Comparison of ENCODE assay signal across 8 cellular contexts in genomic region chr19:32318884-32319520, GRCh38. TPM values are rescaled to one million over a fixed set of nuclear protein-coding genes. Genes with fewer than 3 reads are reported as not detected.
DNase-seq lines count a peak whose midpoint lies in the region; ATAC-seq and TF ChIP-seq lines count a peak whose summit lies in the region.

No MANE protein-coding gene starts in this region.

- no peaks in the 10 kb centered on the region for H3K4me1 ChIP-seq in breast epithelium
- H3K4me1 ChIP-seq in NT2/D1 (ENCODE audit: insufficient read depth, insufficient read length): no peaks in the 10 kb centered on the region
- no peaks in the 10 kb centered on the region for H3K4me1 ChIP-seq in transverse colon

- no peak for TF ChIP-seq CTCF in MCF 10A (IDR thresholded peaks at IDR 0.05; ENCODE audit: unreplicated experiment)
- no peak for TF ChIP-seq CTCF in breast epithelium (IDR thresholded peaks at IDR 0.05)
- TF ChIP-seq CTCF in glutamatergic neuron (IDR thresholded peaks at IDR 0.05; ENCODE audit: partially characterized antibody, unreplicated experiment): peak; percentile 28
- TF ChIP-seq CTCF in transverse colon (IDR thresholded peaks at IDR 0.05): peak in 4 of 5 experiments; percentile 14 to 19 (median 18)

- peaks cover 0 to 4% of the 10 kb centered on the region in 2 donors for H3K27me3 ChIP-seq in breast epithelium
- no peaks in the 10 kb centered on the region for H3K27me3 ChIP-seq in NT2/D1 (ENCODE audit: insufficient read depth, insufficient read length)
- H3K27me3 ChIP-seq in transverse colon: no peaks in the 10 kb centered on the region

- H3K9me3 Mint-ChIP-seq in MCF 10A (ENCODE audit: unreplicated experiment) (peaks cover 15% of the 10 kb centered on the region), glutamatergic neuron (ENCODE audit: unreplicated experiment) (no peaks in the 10 kb centered on the region)

- WGBS in transverse colon (ENCODE audit: low coverage in 1 of 2), 2 donors: 30 to 35% methylated on average over 2 to 5 of the region's 5 CpGs

- in situ Hi-C loops in transverse colon (cut with MboI; ENCODE audit: low pct_ligation_motif_present in 1 of 4, low pct_unique_long_range_greater_than_20kb in 1 of 4, low sequenced_read_pairs in 3 of 4): loop anchor here in 3 of 4 donors (25.0 kb wide), 1 partner anchor 243 kb away; no protein-coding TSS in a partner anchor

- H3K4me3 Mint-ChIP-seq in MCF 10A (ENCODE audit: unreplicated experiment) (no peak overlapping the region), glutamatergic neuron (ENCODE audit: unreplicated experiment) (peak overlapping the region; percentile 6)

- H3K27ac Mint-ChIP-seq in MCF 10A (ENCODE audit: low read depth, unreplicated experiment) (no peak overlapping the region), glutamatergic neuron (ENCODE audit: unreplicated experiment) (no peak overlapping the region)

- H3K4me1 Mint-ChIP-seq in MCF 10A (ENCODE audit: insufficient read depth, unreplicated experiment) (no peaks in the 10 kb centered on the region), glutamatergic neuron (ENCODE audit: low read depth, unreplicated experiment) (no peaks in the 10 kb centered on the region)

- POLR2A ChIA-PET in MCF 10A (lab: Yijun Ruan, JAX): interaction anchor here (0.7 kb wide), 1 partner anchor 16 kb away, joined by 3 read pairs; no protein-coding TSS in a partner anchor

- H3K4me3 ChIP-seq in breast epithelium (no peak overlapping the region), NT2/D1 (ENCODE audit: insufficient read length, low read depth) (no peak overlapping the region), transverse colon (no peak overlapping the region)

- ATAC-seq in HG03175 (IDR thresholded peaks at IDR 0.05; ENCODE audit: unreplicated experiment): no peak

- H3K27ac ChIP-seq in breast epithelium (no peak overlapping the region), transverse colon (no peak overlapping the region)

- H3K36me3 ChIP-seq in breast epithelium (no peaks in the 10 kb centered on the region), NT2/D1 (ENCODE audit: insufficient read depth, insufficient read length, low read length) (no peaks in the 10 kb centered on the region), transverse colon (no peaks in the 10 kb centered on the region)

- TF ChIP-seq EP300 in transverse colon (IDR thresholded peaks at IDR 0.05; ENCODE audit: low read depth): no peak

- TF ChIP-seq POLR2A in breast epithelium (IDR thresholded peaks at IDR 0.05): no peak
- TF ChIP-seq POLR2A in transverse colon (IDR thresholded peaks at IDR 0.05): no peak

- intact Hi-C loops in MCF 10A (cut with micrococcal nuclease) (no loop called here), breast epithelium (cut with DNase I; ENCODE audit: low total_unique reads) (no loop called here), transverse colon (cut with DNase I; ENCODE audit: low total_unique reads) (loop anchor here (10.0 kb wide), 1 partner anchor 136 kb away; no protein-coding TSS in a partner anchor)

- CTCF ChIA-PET in MCF 10A (lab: Yijun Ruan, JAX): interaction anchor here (0.6 to 1.2 kb wide), 6 partner anchors 9 to 1652 kb away, joined by 3 to 7 read pairs (median 3); no protein-coding TSS in a partner anchor

- H3K9me3 ChIP-seq in breast epithelium: no peaks in the 10 kb centered on the region
- no peaks in the 10 kb centered on the region for H3K9me3 ChIP-seq in NT2/D1 (ENCODE audit: insufficient read depth, low read length)
- no peaks in the 10 kb centered on the region for H3K9me3 ChIP-seq in transverse colon

- H3K36me3 Mint-ChIP-seq in MCF 10A (ENCODE audit: insufficient read depth, unreplicated experiment): no peaks in the 10 kb centered on the region
- no peaks in the 10 kb centered on the region for H3K36me3 Mint-ChIP-seq in glutamatergic neuron (ENCODE audit: unreplicated experiment)

- peak; percentile 21 for DNase-seq in MCF 10A (ENCODE audit: unreplicated experiment)
- DNase-seq in breast epithelium (ENCODE audit: low spot score in 2 of 2): no peak
- DNase-seq in NT2/D1 (ENCODE audit: low read depth, low spot score): peak; percentile 42
- DNase-seq in glutamatergic neuron: peak; percentile 52
- no peak for DNase-seq in transverse colon
- no peak for DNase-seq in NCI-H345 treated with DMSO at 0.1 percent for 48 hours (lab: John Stamatoyannopoulos, UW; ENCODE audit: unreplicated experiment)
- no peak for DNase-seq in stimulated activated CD4-positive, alpha-beta T cell treated with anti-CD3 and anti-CD28 coated beads, Interleukin-4, amount 100 ng/mL, for 1 hour

- no TSS peak for BruUV-seq in MCF 10A (replicated peaks; lab: Mats Ljungman, UMichigan)

- no peaks in the 10 kb centered on the region for H3K27me3 Mint-ChIP-seq in MCF 10A (ENCODE audit: insufficient read depth, unreplicated experiment)
- no peaks in the 10 kb centered on the region for H3K27me3 Mint-ChIP-seq in glutamatergic neuron (ENCODE audit: unreplicated experiment)

- H3K9ac ChIP-seq in NT2/D1 (ENCODE audit: insufficient read length, low read depth): no peak overlapping the region

RNA-seq across cellular contexts. Expression of gene ZNF507, which starts 26.4 kb away (rescaled TPM):
- total RNA-seq in MCF 10A (2022) (22.8 and 23.4 TPM in 2 replicates), breast epithelium (10 to 100 TPM; 19.2 to 32.1 (median 27.5) TPM), glutamatergic neuron (ENCODE audit: unreplicated experiment) (24.7 TPM), transverse colon (10 to 100 TPM; 20.3 to 30.0 (median 22.5) TPM)

Comparison
In these comparisons a context has a peak if more than half of its experiments do, and no peak if none do; other contexts are left out.
1. DNase-seq: peak in MCF 10A (single experiment), NT2/D1 (single experiment) and glutamatergic neuron (single experiment); none in breast epithelium (0 of 2), transverse colon (single experiment), NCI-H345 treated with DMSO at 0.1 percent for 48 hours (single experiment) and stimulated activated CD4-positive, alpha-beta T cell treated with anti-CD3 and anti-CD28 coated beads, Interleukin-4, amount 100 ng/mL, for 1 hour (single experiment).
2. CTCF ChIP-seq: peak in glutamatergic neuron (single experiment) and transverse colon (4 of 5); none in MCF 10A (single experiment) and breast epithelium (0 of 3).